12 cellular contexts compared by ENCODE assay signal in genomic region chr19:23002690-23003422, GRCh38. TPM values are rescaled to one million over a fixed set of nuclear protein-coding genes. Genes with fewer than 3 reads are reported as not detected.
A peak's percentile ranks its signal among the peaks of the same experiment; 100 is the strongest.
DNase-seq lines count a peak whose midpoint lies in the region; ATAC-seq, FAIRE-seq and TF ChIP-seq lines count a peak whose summit lies in the region.
"Had no signal": no experiment of that assay in that cellular context is flagged by ENCODE, and none has a peak within 500 bp of the region (broad histone marks: within the 10 kb centered on the region; RNA-seq: fewer than 3 reads in every experiment).

TSS of gene ZNF728 (minus strand) at chr19:23003176. CDS start at chr19:23003030, 146 bp downstream.

- ATAC-seq in HG03045 (IDR thresholded peaks at IDR 0.05; ENCODE audit: unreplicated experiment) (no peak), HG02870 (IDR thresholded peaks at IDR 0.05; ENCODE audit: unreplicated experiment) (no peak)

- DNase-seq in GM03348 (ENCODE audit: low spot score) (peak; percentile 14), astrocyte (ENCODE audit: low read depth) (no peak), kidney (no peak), retinal pigment epithelial cell (ENCODE audit: low read depth) (no peak), NCI-H510A (lab: John Stamatoyannopoulos, UW) (no peak), NCI-H69 (lab: John Stamatoyannopoulos, UW) (no peak)
- DNase-seq: activated CD8-positive, alpha-beta memory T cell treated with anti-CD3 and anti-CD28 coated beads, Interleukin-2, amount 50 U/mL, for 48 hours; NCI-H2081 had no signal

- H3K4me2 ChIP-seq in astrocyte (ENCODE audit: low read length): no peak within 1 kb of the TSS

- no peaks in the 10 kb centered on the region for H3K27me3 Mint-ChIP-seq in astrocyte (ENCODE audit: low read depth, unreplicated experiment)

- H3K27me3 ChIP-seq in astrocyte (ENCODE audit: insufficient read depth, low read length): no peaks in the 10 kb centered on the region

- H3K4me3 Mint-ChIP-seq in astrocyte (ENCODE audit: unreplicated experiment): no peak within 1 kb of the TSS

- H3K4me3 ChIP-seq in astrocyte (ENCODE audit: insufficient read depth, low read depth, low read length) (no peak within 1 kb of the TSS), kidney (ENCODE audit: low read length in 2 of 2) (peak within 1 kb of the TSS; percentile 41 to 53), retinal pigment epithelial cell (ENCODE audit: low read length) (peak within 1 kb of the TSS; percentile 20)

- H3K27ac ChIP-seq in astrocyte (ENCODE audit: low read depth, low read length) (no peak within 1 kb of the TSS), kidney (ENCODE audit: low read depth in 2 of 2, low read length in 2 of 2) (no peak within 1 kb of the TSS)

- H3K9me3 ChIP-seq in astrocyte (ENCODE audit: insufficient read depth, low read depth, low read length) (no peaks in the 10 kb centered on the region), kidney (ENCODE audit: control insufficient read depth in 1 of 2, low read length in 2 of 2) (peaks cover 0 to 2% of the 10 kb centered on the region in 2 donors)

- H3K9me3 Mint-ChIP-seq in astrocyte (ENCODE audit: unreplicated experiment): peaks cover 23% of the 10 kb centered on the region

- FAIRE-seq in astrocyte (lab: Jason Lieb, UNC): no peak
- no peak for FAIRE-seq in kidney (lab: Jason Lieb, UNC)

- no peaks in the 10 kb centered on the region for H4K20me1 ChIP-seq in astrocyte (ENCODE audit: insufficient read depth, low read length)

- peak within 1 kb of the TSS; percentile 41 for H2AFZ ChIP-seq in astrocyte (ENCODE audit: low read depth, low read length)

- H3K36me3 Mint-ChIP-seq in astrocyte (ENCODE audit: low read depth, unreplicated experiment): no peaks in the 10 kb centered on the region

- H3K4me1 ChIP-seq in astrocyte (ENCODE audit: insufficient read depth, low read length) (no peaks in the 10 kb centered on the region), kidney (ENCODE audit: control insufficient read depth in 1 of 2, insufficient read depth in 1 of 2, low read depth in 1 of 2, low read length in 2 of 2) (no peaks in the 10 kb centered on the region)

- intact Hi-C loops in kidney (cut with DNase I): no loop called here

- no peak within 1 kb of the TSS for H3K27ac Mint-ChIP-seq in astrocyte (ENCODE audit: unreplicated experiment)

- TF ChIP-seq CTCF in astrocyte (IDR thresholded peaks at IDR 0.05; ENCODE audit: insufficient read depth, low read depth, low read length): no peak
- no peak for TF ChIP-seq CTCF in kidney (IDR thresholded peaks at IDR 0.05; ENCODE audit: borderline replicate concordance, extremely low read depth, insufficient read depth)
- TF ChIP-seq CTCF in retinal pigment epithelial cell (conservative IDR thresholded peaks at IDR 0.05; ENCODE audit: low read depth, low read length): no peak

- H3K79me2 ChIP-seq in astrocyte (ENCODE audit: insufficient read depth, low read length): no peaks in the 10 kb centered on the region

- no peak within 1 kb of the TSS for H3K9ac ChIP-seq in astrocyte (ENCODE audit: low read length)
- H3K9ac ChIP-seq in kidney (ENCODE audit: low read length in 2 of 2): no peak within 1 kb of the TSS

- no peaks in the 10 kb centered on the region for H3K36me3 ChIP-seq in astrocyte (ENCODE audit: insufficient read depth, low read length)
- no peaks in the 10 kb centered on the region for H3K36me3 ChIP-seq in kidney (ENCODE audit: control insufficient read depth in 1 of 2, insufficient read depth in 2 of 2, low read length in 2 of 2)

- H3K4me1 Mint-ChIP-seq in astrocyte (ENCODE audit: low read depth, unreplicated experiment): no peaks in the 10 kb centered on the region

RNA-seq across cellular contexts. Expression of gene ZNF728, which starts in this region (rescaled TPM):
- total RNA-seq in astrocyte (not detected in 2 replicates), kidney (1.9 TPM)
- polyA plus RNA-seq in kidney (ENCODE audit: insufficient read depth, low read depth, low replicate concordance): not detected
- total RNA-seq: cerebellum; T-helper 1 cell treated with Interleukin-12 subunit alpha and Interleukin-12 subunit beta and Interleukin-4 antibody, amounts not matched to agents 30 ng/mL and 1 ng/mL, for 36 hours had no signal
